In genomic region chr3:4739289-4740236, GRCh38 we compare ENCODE assay signal across 1 cellular context.
TF ChIP-seq lines count a peak whose summit lies in the region.

No MANE protein-coding gene starts in this region.

TF ChIP-seq in K562, 482 proteins besides CTCF, POLR2A, EP300 and RAD21 (continued from another document and continues in another):
- no peak for TF ChIP-seq ZFX (CRISPR knock-in tag; IDR thresholded peaks at IDR 0.05)
- no peak for TF ChIP-seq ATF3 (IDR thresholded peaks at IDR 0.05)
- no peak for TF ChIP-seq ATF3 (CRISPR knock-in tag; conservative IDR thresholded peaks at IDR 0.05)
- 0 out of 2 replicates have a peak, but pooled peaks have one; percentile 26 for TF ChIP-seq ZNF668 (CRISPR knock-in tag; IDR thresholded peaks at IDR 0.05)
- TF ChIP-seq ELF2 (CRISPR knock-in tag; IDR thresholded peaks at IDR 0.05): peak; percentile 35; the same call in 1 of the 2 replicates
- TF ChIP-seq MYNN (IDR thresholded peaks at IDR 0.05): no peak
- no peak for TF ChIP-seq MYNN (CRISPR knock-in tag; IDR thresholded peaks at IDR 0.05)
- TF ChIP-seq ZNF165 (CRISPR knock-in tag; IDR thresholded peaks at IDR 0.05; ENCODE audit: borderline replicate concordance): no peak
- TF ChIP-seq ZNF76 (CRISPR knock-in tag; IDR thresholded peaks at IDR 0.05; ENCODE audit: borderline replicate concordance): peak; percentile 34; the same call in 1 of the 2 replicates
- no peak for TF ChIP-seq SMARCB1 (IDR thresholded peaks at IDR 0.05; ENCODE audit: insufficient read length, low read depth)
- no peak for TF ChIP-seq CTBP1 (IDR thresholded peaks at IDR 0.05; ENCODE audit: borderline replicate concordance)
- TF ChIP-seq GTF2B (IDR thresholded peaks at IDR 0.05; ENCODE audit: extremely low read depth, insufficient read length): no peak
- TF ChIP-seq ZBED1 (IDR thresholded peaks at IDR 0.05): no peak
- TF ChIP-seq HEY1 (CRISPR knock-in tag; IDR thresholded peaks at IDR 0.05; ENCODE audit: borderline replicate concordance): no peak
- no peak for TF ChIP-seq GABPB1 (CRISPR knock-in tag; IDR thresholded peaks at IDR 0.05)
- peak; percentile 27; the same call in 1 of the 2 replicates for TF ChIP-seq CUX1 (CRISPR knock-in tag; IDR thresholded peaks at IDR 0.05)
- TF ChIP-seq MGA (IDR thresholded peaks at IDR 0.05): no peak
- TF ChIP-seq POLR2AphosphoS2 (IDR thresholded peaks at IDR 0.05; ENCODE audit: low read length): no peak
- no peak for TF ChIP-seq XRCC3 (IDR thresholded peaks at IDR 0.05)
- no peak for TF ChIP-seq ARHGAP35 (IDR thresholded peaks at IDR 0.05; ENCODE audit: partially characterized antibody)
- no peak for TF ChIP-seq MAFG (tag; conservative IDR thresholded peaks at IDR 0.05)
- no peak for TF ChIP-seq ZBTB12 (CRISPR knock-in tag; IDR thresholded peaks at IDR 0.05)
- no peak; the same call in 1 of the 2 replicates for TF ChIP-seq NFXL1 (CRISPR knock-in tag; IDR thresholded peaks at IDR 0.05)
- TF ChIP-seq XRCC4 (IDR thresholded peaks at IDR 0.05; ENCODE audit: extremely low read depth, insufficient read depth, insufficient read length): no peak
- TF ChIP-seq SFPQ (IDR thresholded peaks at IDR 0.05; ENCODE audit: low read depth, low read length): no peak
- TF ChIP-seq ARID3B (CRISPR knock-in tag; IDR thresholded peaks at IDR 0.05; ENCODE audit: borderline replicate concordance): no peak
- TF ChIP-seq KLF6 (CRISPR knock-in tag; IDR thresholded peaks at IDR 0.05; ENCODE audit: borderline replicate concordance): no peak
- TF ChIP-seq CBFA2T3 (IDR thresholded peaks at IDR 0.05): peak; percentile 50; the same call in 1 of the 2 replicates
- TF ChIP-seq THAP7 (CRISPR knock-in tag; IDR thresholded peaks at IDR 0.05): no peak
- TF ChIP-seq ETV5 (CRISPR knock-in tag; IDR thresholded peaks at IDR 0.05; ENCODE audit: low read depth): peak; percentile 91
- no peak for TF ChIP-seq CBX5 (IDR thresholded peaks at IDR 0.05; ENCODE audit: borderline replicate concordance, low read depth)
